Comparison of ENCODE assay signal across 24 cellular contexts in the genomic region with DNA sequence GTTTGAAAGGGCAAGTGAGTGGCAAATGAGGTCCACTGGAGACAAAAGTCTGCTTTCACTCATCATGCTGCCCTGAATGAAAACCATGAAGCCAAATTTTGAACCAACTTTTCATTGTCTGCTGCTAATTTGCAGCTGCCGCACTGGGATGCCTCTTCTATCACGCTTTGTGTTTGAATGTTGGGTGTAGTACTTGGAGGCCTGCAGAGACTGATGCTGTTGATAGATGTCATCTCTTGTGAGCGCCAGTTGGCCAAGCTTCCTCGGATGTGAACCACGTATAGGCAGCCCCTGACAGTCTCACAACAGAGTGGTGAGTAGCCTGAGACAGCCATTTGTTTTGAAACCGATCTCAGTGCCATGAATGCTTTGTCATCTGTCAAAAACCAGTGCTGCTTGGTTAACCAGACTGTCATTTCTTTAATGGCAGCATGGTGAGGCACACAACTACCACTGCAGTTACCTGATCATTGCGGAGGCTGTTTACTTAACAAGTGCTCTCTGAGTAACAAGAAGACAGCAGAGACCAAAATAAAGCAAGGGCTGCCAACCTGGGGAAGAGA. TPM values are rescaled to one million over a fixed set of nuclear protein-coding genes. Genes with fewer than 3 reads are reported as not detected.
DNase-seq lines count a peak whose midpoint lies in the region; ATAC-seq and TF ChIP-seq lines count a peak whose summit lies in the region.
"Had no signal": no experiment of that assay in that cellular context is flagged by ENCODE, and none has a peak within 500 bp of the region (broad histone marks: within the 10 kb centered on the region; RNA-seq: fewer than 3 reads in every experiment).

No MANE protein-coding gene starts in this region.

- no peak overlapping the region for H3K4me3 ChIP-seq in lower leg skin (ENCODE audit: low read depth, poor library complexity, severe bottlenecking)
- H3K4me3 ChIP-seq: BLaER1 had no signal

- no peak for TF ChIP-seq CTCF in lower leg skin (IDR thresholded peaks at IDR 0.05)

- 82 to 85% methylated on average over 7 of the region's 7 CpGs for WGBS in lower leg skin, 2 donors

- intact Hi-C loops in lower leg skin (cut with DNase I; ENCODE audit: low total_unique reads), result no loop called here

- peak in 31 of 51 donors; percentile 0 to 87 (median 44) for DNase-seq in hypothalamus (lab: John Stamatoyannopoulos, UW)
- DNase-seq in nucleus accumbens (lab: John Stamatoyannopoulos, UW), result peak in 50 of 56 donors; percentile 2 to 91 (median 61)
- no peak for DNase-seq in central memory CD4-positive, alpha-beta T cell
- DNase-seq in lower leg skin (ENCODE audit: low spot score in 2 of 2), result no peak
- DNase-seq in NCI-H774 (lab: John Stamatoyannopoulos, UW), result no peak
- DNase-seq: Caco-2; CD4-positive, alpha-beta memory T cell; DMS 273 treated with DMSO at 0.1 percent for 48 hours; DMS79 treated with DMSO at 0.1 percent for 48 hours; GOT3; HCEC 1CT; IMR-90; NCI-H1092 treated with DMSO at 0.1 percent for 48 hours; NCI-H1436 treated with DMSO at 0.1 percent for 48 hours; NCI-H1930; NCI-H2227 treated with DMSO at 0.1 percent for 48 hours; NCI-H510A; NCI-H748 treated with DMSO at 0.1 percent for 48 hours; NK-92 treated with Interleukin-12 subunit alpha and Interleukin-12 subunit beta, amount 100 ng/mL, for 24 hours; SIG-M5 had no signal

- H3K27ac ChIP-seq in cingulate gyrus (ENCODE audit: low read depth, low read length), result peak overlapping the region; percentile 31
- H3K27ac ChIP-seq: BLaER1, KMS-11 had no signal

- no peak for TF ChIP-seq POLR2A in lower leg skin (IDR thresholded peaks at IDR 0.05)

- ATAC-seq in HG03442 (IDR thresholded peaks at IDR 0.05; ENCODE audit: unreplicated experiment), result no peak

RNA-seq across cellular contexts. Expression of a gene that starts 31.2 kb away (rescaled TPM):
- total RNA-seq in lower leg skin, result under 1 TPM in 1 of 4 donors, not detected in 3; 0.13 TPM
- total RNA-seq: Caco-2; CD4-positive, alpha-beta memory T cell; IMR-90 had no signal

Comparison
In these comparisons a context has a peak if more than half of its experiments do, and no peak if none do; other contexts are left out.
1. DNase-seq: peak in hypothalamus (31 of 51) and nucleus accumbens (50 of 56); none in central memory CD4-positive, alpha-beta T cell (single experiment), lower leg skin (0 of 2) and NCI-H774 (single experiment).